Comparison of ENCODE assay signal across 11 cellular contexts in genomic region chr2:107633580-107634147, GRCh38.
DNase-seq lines count a peak whose midpoint lies in the region; TF ChIP-seq lines count a peak whose summit lies in the region.
"Had no signal": no experiment of that assay in that cellular context is flagged by ENCODE, and none has a peak within 500 bp of the region (broad histone marks: within the 10 kb centered on the region; RNA-seq: fewer than 3 reads in every experiment).

No MANE protein-coding gene starts in this region.

- H3K4me1 Mint-ChIP-seq in activated naive CD8-positive, alpha-beta T cell treated with anti-CD3 and anti-CD28 coated beads for 36 hours, result no peaks in the 10 kb centered on the region

- H3K27me3 Mint-ChIP-seq in activated naive CD8-positive, alpha-beta T cell treated with anti-CD3 and anti-CD28 coated beads for 36 hours, result no peaks in the 10 kb centered on the region

- no peak overlapping the region for H3K4me3 Mint-ChIP-seq in activated naive CD8-positive, alpha-beta T cell treated with anti-CD3 and anti-CD28 coated beads for 36 hours

- H3K36me3 Mint-ChIP-seq in activated naive CD8-positive, alpha-beta T cell treated with anti-CD3 and anti-CD28 coated beads for 36 hours, result no peaks in the 10 kb centered on the region

- H3K4me3 ChIP-seq in epithelial cell of esophagus (ENCODE audit: low read length), result no peak overlapping the region

- DNase-seq in GM04503 (ENCODE audit: low read depth), result peak; percentile 0
- DNase-seq in NCI-H460 (ENCODE audit: extremely low read depth, low read depth), result peak; percentile 82
- peak; percentile 91 for DNase-seq in epithelial cell of esophagus (ENCODE audit: low read depth)
- DNase-seq in renal cortical epithelial cell (ENCODE audit: low read depth), result peak; percentile 91
- DNase-seq in HuH-7.5 (ENCODE audit: low spot score), result no peak
- no peak for DNase-seq in activated naive CD8-positive, alpha-beta T cell treated with anti-CD3 and anti-CD28 coated beads for 36 hours
- DNase-seq in NCI-H187 treated with DMSO at 0.1 percent for 48 hours (lab: John Stamatoyannopoulos, UW), result no peak
- DNase-seq: left colon; NCI-H1105 treated with DMSO at 0.1 percent for 48 hours; NCI-H69; stimulated activated CD4-positive, alpha-beta T cell treated with anti-CD3 and anti-CD28 coated beads, Interleukin-4, amount 100 ng/mL, for 24 hours had no signal

- peaks cover 11% of the 10 kb centered on the region for H3K9me3 Mint-ChIP-seq in activated naive CD8-positive, alpha-beta T cell treated with anti-CD3 and anti-CD28 coated beads for 36 hours

- TF ChIP-seq CTCF in epithelial cell of esophagus (IDR thresholded peaks at IDR 0.05; ENCODE audit: insufficient read depth, low read depth, low read length, missing control alignments), result no peak

- no peak overlapping the region for H3K27ac Mint-ChIP-seq in activated naive CD8-positive, alpha-beta T cell treated with anti-CD3 and anti-CD28 coated beads for 36 hours

Comparison
In these comparisons a context has a peak if more than half of its experiments do, and no peak if none do; other contexts are left out.
1. DNase-seq: peak in GM04503 (single experiment), NCI-H460 (single experiment), epithelial cell of esophagus (single experiment) and renal cortical epithelial cell (single experiment); none in HuH-7.5 (single experiment), activated naive CD8-positive, alpha-beta T cell treated with anti-CD3 and anti-CD28 coated beads for 36 hours (single experiment) and NCI-H187 treated with DMSO at 0.1 percent for 48 hours (single experiment).